ENCODE assay signal across 12 cellular contexts in genomic region chr15:57505056-57505713, GRCh38.
DNase-seq lines count a peak whose midpoint lies in the region; ATAC-seq and TF ChIP-seq lines count a peak whose summit lies in the region.
"Had no signal": no experiment of that assay in that cellular context is flagged by ENCODE, and none has a peak within 500 bp of the region (broad histone marks: within the 10 kb centered on the region; RNA-seq: fewer than 3 reads in every experiment).

No MANE protein-coding gene starts in this region.

- peak overlapping the region; percentile 20 for H3K14ac ChIP-seq in trophoblast cell (ENCODE audit: low read length)

- peak overlapping the region; percentile 57 for H2AK5ac ChIP-seq in trophoblast cell (ENCODE audit: low read length)

- H3K4me1 ChIP-seq in RWPE2 (ENCODE audit: insufficient read depth, poor library complexity, severe bottlenecking) (peaks cover 29% of the 10 kb centered on the region), foreskin keratinocyte (peaks cover 24% of the 10 kb centered on the region), trophoblast cell (ENCODE audit: control insufficient read depth in 1 of 2, insufficient read depth in 2 of 2, low read length in 2 of 2) (peaks cover 46 to 48% of the 10 kb centered on the region in 2 experiments)

- no peak overlapping the region for H2AFZ ChIP-seq in trophoblast cell (ENCODE audit: insufficient read depth, low read length, poor library complexity)

- no peak overlapping the region for H3K4ac ChIP-seq in trophoblast cell (ENCODE audit: low read depth, low read length)

- H4K91ac ChIP-seq in trophoblast cell (ENCODE audit: low read depth, low read length): peak overlapping the region; percentile 56

- no peaks in the 10 kb centered on the region for H3K79me2 ChIP-seq in trophoblast cell (ENCODE audit: control insufficient read depth, insufficient read depth, low read length, poor library complexity)

- TF ChIP-seq CTCF in RWPE2 (IDR thresholded peaks at IDR 0.05; ENCODE audit: poor library complexity, severe bottlenecking) (no peak), foreskin keratinocyte (conservative IDR thresholded peaks at IDR 0.05) (no peak)

- H3K27ac ChIP-seq in RWPE2 (ENCODE audit: poor library complexity, severe bottlenecking): peak overlapping the region; percentile 83
- peak overlapping the region; percentile 1 for H3K27ac ChIP-seq in foreskin keratinocyte
- peak overlapping the region; percentile 29 for H3K27ac ChIP-seq in trophoblast cell (ENCODE audit: low read depth, low read length)

- H3K9me3 ChIP-seq in RWPE2 (ENCODE audit: severe bottlenecking) (no peaks in the 10 kb centered on the region), trophoblast cell (ENCODE audit: insufficient read depth, low read depth, low read length) (peaks cover 2% of the 10 kb centered on the region)

- peak; percentile 77 for ATAC-seq in RWPE2 (ENCODE audit: low read depth)
- ATAC-seq in foreskin keratinocyte: peak; percentile 24
- ATAC-seq in HG03097 (IDR thresholded peaks at IDR 0.05; ENCODE audit: low FRiP score, unreplicated experiment): no peak
- ATAC-seq in GM21423 (IDR thresholded peaks at IDR 0.05; ENCODE audit: unreplicated experiment): no peak
- ATAC-seq: activated CD8-positive, alpha-beta memory T cell treated with anti-CD3 and anti-CD28 coated beads, Interleukin-2, amount 10 ng/mL, durations not matched to agents 7 days and 5 days had no signal

- no peak overlapping the region for H3K9ac ChIP-seq in trophoblast cell (ENCODE audit: low read length)

- peak overlapping the region; percentile 43 for H2BK120ac ChIP-seq in trophoblast cell (ENCODE audit: insufficient read depth, low read length, poor library complexity)

- H3K18ac ChIP-seq in trophoblast cell (ENCODE audit: low read length): peak overlapping the region; percentile 61

- no CpG with 5 or more reads among the region's 10 CpGs for WGBS in trophoblast cell (ENCODE audit: extremely low coverage, insufficient coverage, insufficient read length)

- no peak overlapping the region for H3K4me2 ChIP-seq in trophoblast cell (ENCODE audit: low read length)

- H4K8ac ChIP-seq in trophoblast cell (ENCODE audit: low read depth, low read length): no peak overlapping the region

- H4K12ac ChIP-seq in trophoblast cell (ENCODE audit: low read depth, low read length): no peak overlapping the region

- H3K4me3 ChIP-seq in RWPE2 (ENCODE audit: severe bottlenecking): no peak overlapping the region
- no peak overlapping the region for H3K4me3 ChIP-seq in trophoblast cell (ENCODE audit: low read depth, low read length)

- peak overlapping the region; percentile 86 for H2BK12ac ChIP-seq in trophoblast cell (ENCODE audit: low read length)

- H3K23ac ChIP-seq in trophoblast cell (ENCODE audit: low read length): no peak overlapping the region

- H3K79me1 ChIP-seq in trophoblast cell (ENCODE audit: low read length): peaks cover 22% of the 10 kb centered on the region

- DNase-seq in DMS53 (lab: John Stamatoyannopoulos, UW) (peak; percentile 72), RWPE2 (ENCODE audit: low spot score) (no peak), foreskin keratinocyte (peak; percentile 22 to 25), trophoblast cell (no peak), NCI-H2081 treated with DMSO at 0.1 percent for 48 hours (lab: John Stamatoyannopoulos, UW) (no peak), iPS-NIHi7 (ENCODE audit: extremely low spot score) (no peak)
- DNase-seq: activated CD8-positive, alpha-beta memory T cell treated with anti-CD3 and anti-CD28 coated beads, Interleukin-2, amount 10 ng/mL, durations not matched to agents 7 days and 5 days; CD4-positive, CD25-positive, alpha-beta regulatory T cell; erythroblast; T1000 had no signal

- H3K36me3 ChIP-seq in RWPE2 (ENCODE audit: low read depth): no peaks in the 10 kb centered on the region
- no peaks in the 10 kb centered on the region for H3K36me3 ChIP-seq in trophoblast cell (ENCODE audit: control insufficient read depth in 1 of 2, insufficient read depth in 2 of 2, low read length in 2 of 2)

- H3K27me3 ChIP-seq in RWPE2 (ENCODE audit: insufficient read depth, poor library complexity, severe bottlenecking) (no peaks in the 10 kb centered on the region), foreskin keratinocyte (no peaks in the 10 kb centered on the region), trophoblast cell (ENCODE audit: insufficient read depth, low read length) (no peaks in the 10 kb centered on the region)

- peak overlapping the region; percentile 44 for H2BK5ac ChIP-seq in trophoblast cell (ENCODE audit: low read depth, low read length, poor library complexity)

Comparison
In these comparisons a context has a peak if more than half of its experiments do, and no peak if none do; other contexts are left out.
1. DNase-seq: peak in DMS53 (single experiment) and foreskin keratinocyte (2 of 2); none in RWPE2 (single experiment), trophoblast cell (0 of 2), NCI-H2081 treated with DMSO at 0.1 percent for 48 hours (single experiment) and iPS-NIHi7 (single experiment).
2. ATAC-seq: peak in RWPE2 (single experiment) and foreskin keratinocyte (single experiment); none in HG03097 (single experiment) and GM21423 (single experiment).
3. H3K27ac ChIP-seq: peak in every context shown above with its lines; median percentile 83 in RWPE2; 29 in trophoblast cell; 1 in foreskin keratinocyte.